In the genomic region with DNA sequence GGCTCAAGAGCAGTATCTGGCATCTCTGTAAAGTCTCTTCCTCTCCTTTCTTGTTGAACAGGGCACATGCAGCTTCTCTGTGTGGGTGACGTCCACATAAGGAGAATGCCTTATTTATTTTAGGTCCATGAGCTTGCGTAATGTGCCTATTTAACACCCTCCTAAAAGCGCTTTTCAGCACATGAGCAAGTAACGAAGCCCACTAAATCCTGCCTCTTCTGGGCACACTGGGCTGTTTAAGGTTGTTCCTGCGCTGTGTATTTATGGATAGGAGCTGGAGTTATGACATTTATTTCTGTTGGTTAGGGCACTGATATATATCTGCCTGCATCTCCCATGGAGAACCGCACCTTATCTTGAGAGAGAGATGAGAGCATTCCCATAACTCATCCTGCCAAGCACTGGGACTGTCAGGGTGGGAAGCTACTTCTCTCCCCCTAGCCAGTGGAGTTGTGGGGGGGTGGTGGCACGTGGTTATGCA, we compare ENCODE assay signal across 20 cellular contexts.
"Had no signal": no experiment of that assay in that cellular context is flagged by ENCODE, and none has a peak within 500 bp of the region (broad histone marks: within the 10 kb centered on the region; RNA-seq: fewer than 3 reads in every experiment).

No MANE protein-coding gene starts in this region.

- H3K27ac Mint-ChIP-seq: activated naive CD4-positive, alpha-beta T cell treated with anti-CD3 and anti-CD28 coated beads, Interleukin-2, amount 50 U/mL, for 72 hours; effector memory CD8-positive, alpha-beta T cell; mesothelial cell of epicardium; natural killer cell treated with Interleukin-12 subunit alpha and Interleukin-12 subunit beta and Interleukin-15 and Interleukin-18, amount 100 ng/mL, for 72 hours; stimulated activated naive B cell treated with anti-CD40 and anti-IgM and Interleukin-4, amounts not matched to agents 10 μg/mL and 1 μg/mL and 100 μg/mL, for 72 hours had no signal

- H3K9me3 ChIP-seq: esophagus muscularis mucosa, gastrocnemius medialis, left ventricle myocardium inferior, ovary, prostate gland, right atrium auricular region, testis, upper lobe of right lung had no signal

- H3K4me1 ChIP-seq: gastrocnemius medialis, prostate gland had no signal

- DNase-seq: activated gamma-delta T cell treated with Interleukin-2 at 50 U/mL for 16 hours; activated T-cell treated with anti-CD3 and anti-CD28 coated beads, Interleukin-2, amount 50 U/mL, for 1 hour; effector memory CD8-positive, alpha-beta T cell; gastrocnemius medialis; hippocampal formation; kidney glomerular epithelial cell; left ventricle myocardium inferior; mammary epithelial cell; ovary; stimulated activated CD4-positive, alpha-beta T cell treated with anti-CD3 and anti-CD28 coated beads, Interleukin-2, amount 100 ng/mL, for 24 hours; stimulated activated naive B cell treated with anti-CD40 and anti-IgM and Interleukin-4, amounts not matched to agents 10 μg/mL and 1 μg/mL and 100 μg/mL, for 72 hours; testis; upper lobe of right lung had no signal

- H3K27ac ChIP-seq: esophagus muscularis mucosa, gastrocnemius medialis, left ventricle myocardium inferior, ovary, prostate gland, right atrium auricular region, testis, upper lobe of right lung had no signal

- H3K27me3 Mint-ChIP-seq: central memory CD8-positive, alpha-beta T cell; effector memory CD8-positive, alpha-beta T cell; natural killer cell treated with Interleukin-12 subunit alpha and Interleukin-12 subunit beta and Interleukin-15 and Interleukin-18, amount 100 ng/mL, for 72 hours; stimulated activated naive B cell treated with anti-CD40 and anti-IgM and Interleukin-4, amounts not matched to agents 10 μg/mL and 1 μg/mL and 100 μg/mL, for 72 hours had no signal

- H3K4me3 ChIP-seq: esophagus muscularis mucosa, gastrocnemius medialis, left ventricle myocardium inferior, ovary, prostate gland, right atrium auricular region, testis, upper lobe of right lung had no signal

- H3K36me3 ChIP-seq: esophagus muscularis mucosa, gastrocnemius medialis, ovary, prostate gland, right atrium auricular region, upper lobe of right lung had no signal

- H3K27me3 ChIP-seq: esophagus muscularis mucosa, gastrocnemius medialis, ovary, right atrium auricular region, testis, upper lobe of right lung had no signal

- ATAC-seq: activated naive CD4-positive, alpha-beta T cell treated with anti-CD3 and anti-CD28 coated beads, Interleukin-2, amount 50 U/mL, for 72 hours; effector memory CD8-positive, alpha-beta T cell; gastrocnemius medialis; natural killer cell treated with Interleukin-12 subunit alpha and Interleukin-12 subunit beta and Interleukin-15 and Interleukin-18, amount 100 ng/mL, for 72 hours; stimulated activated naive B cell treated with anti-CD40 and anti-IgM and Interleukin-4, amounts not matched to agents 10 μg/mL and 1 μg/mL and 100 μg/mL, for 72 hours; upper lobe of right lung had no signal

- H3K9me3 Mint-ChIP-seq: central memory CD8-positive, alpha-beta T cell; effector memory CD8-positive, alpha-beta T cell; mesothelial cell of epicardium; natural killer cell treated with Interleukin-12 subunit alpha and Interleukin-12 subunit beta and Interleukin-15 and Interleukin-18, amount 100 ng/mL, for 72 hours had no signal

- H3K4me3 Mint-ChIP-seq: central memory CD8-positive, alpha-beta T cell; effector memory CD8-positive, alpha-beta T cell; mesothelial cell of epicardium; natural killer cell treated with Interleukin-12 subunit alpha and Interleukin-12 subunit beta and Interleukin-15 and Interleukin-18, amount 100 ng/mL, for 72 hours; stimulated activated naive B cell treated with anti-CD40 and anti-IgM and Interleukin-4, amounts not matched to agents 10 μg/mL and 1 μg/mL and 100 μg/mL, for 72 hours had no signal
